20 cellular contexts compared by ENCODE assay signal in the genomic region with DNA sequence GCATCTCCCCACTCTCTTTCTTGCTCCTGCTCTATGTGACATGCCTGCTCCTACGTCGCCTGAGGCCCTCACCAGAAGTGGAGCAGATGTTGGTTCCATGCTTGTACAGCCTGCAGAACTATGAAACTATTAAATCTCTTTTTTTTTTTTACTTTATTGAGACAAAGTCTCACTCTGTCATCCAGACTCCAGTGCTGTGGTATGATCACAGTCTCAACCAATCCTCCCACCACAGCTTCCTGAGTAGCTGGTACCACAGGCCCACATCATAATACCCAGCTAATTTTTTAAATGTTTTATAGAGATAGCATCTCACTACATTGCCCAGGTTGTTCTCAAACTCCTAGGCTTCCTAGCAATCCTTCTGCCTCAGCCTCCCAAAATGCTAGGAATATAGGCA.
A peak's percentile ranks its signal among the peaks of the same experiment; 100 is the strongest.
DNase-seq lines count a peak whose midpoint lies in the region; ATAC-seq and TF ChIP-seq lines count a peak whose summit lies in the region.
"Had no signal": no experiment of that assay in that cellular context is flagged by ENCODE, and none has a peak within 500 bp of the region (broad histone marks: within the 10 kb centered on the region; RNA-seq: fewer than 3 reads in every experiment).

No MANE protein-coding gene starts in this region.

- H3K4me1 ChIP-seq in esophagus squamous epithelium: no peaks in the 10 kb centered on the region
- H3K4me1 ChIP-seq: BLaER1 had no signal

- no peak overlapping the region for H3K27ac ChIP-seq in esophagus squamous epithelium
- H3K27ac ChIP-seq: 22Rv1, BLaER1, C4-2B had no signal

- no peak for DNase-seq in activated naive CD8-positive, alpha-beta T cell treated with anti-CD3 and anti-CD28 coated beads, Interleukin-2, amount 10 ng/mL, durations not matched to agents 7 days and 5 days
- DNase-seq in activated naive CD8-positive, alpha-beta T cell treated with anti-CD3 and anti-CD28 coated beads for 36 hours: no peak
- DNase-seq in effector memory CD8-positive, alpha-beta T cell: peak in 1 of 3 experiments; percentile 8
- DNase-seq in natural killer cell (peak; percentile 28), NCI-H1092 (lab: John Stamatoyannopoulos, UW) (no peak), esophagus squamous epithelium (lab: John Stamatoyannopoulos, UW) (no peak), GM03348 (ENCODE audit: low spot score) (no peak)
- DNase-seq in stimulated activated effector memory CD8-positive, alpha-beta T cell treated with anti-CD3 and anti-CD28 coated beads, Interleukin-12 subunit alpha, Interleukin-12 subunit beta, amount 100 ng/mL, for 72 hours (ENCODE audit: low spot score in 2 of 2): no peak
- DNase-seq: CD4-positive, CD25-positive, alpha-beta regulatory T cell; CD8-positive, alpha-beta T cell; DMS 273 treated with DMSO at 0.1 percent for 48 hours; DMS53; DMS79 treated with DMSO at 0.1 percent for 48 hours; H9 had no signal

- WGBS in esophagus squamous epithelium, 2 donors: 30 to 67% methylated on average over 2 of the region's 2 CpGs

- ATAC-seq in activated naive CD8-positive, alpha-beta T cell treated with anti-CD3 and anti-CD28 coated beads, Interleukin-2, amount 10 ng/mL, durations not matched to agents 7 days and 5 days (ENCODE audit: low read depth): peak; percentile 56
- ATAC-seq in effector memory CD8-positive, alpha-beta T cell (replicated peaks): peak; percentile 95
- ATAC-seq in natural killer cell: peak; percentile 69 to 98 (median 90)
- ATAC-seq in stimulated activated effector memory CD8-positive, alpha-beta T cell treated with anti-CD3 and anti-CD28 coated beads, Interleukin-12 subunit alpha, Interleukin-12 subunit beta, amount 100 ng/mL, for 72 hours: peak; percentile 71
- ATAC-seq: CD8-positive, alpha-beta T cell; GM23338; HCT116 had no signal

- H3K27me3 Mint-ChIP-seq in activated naive CD8-positive, alpha-beta T cell treated with anti-CD3 and anti-CD28 coated beads, Interleukin-2, amount 10 ng/mL, durations not matched to agents 7 days and 5 days: no peaks in the 10 kb centered on the region
- H3K27me3 Mint-ChIP-seq in activated naive CD8-positive, alpha-beta T cell treated with anti-CD3 and anti-CD28 coated beads for 36 hours: no peaks in the 10 kb centered on the region
- no peaks in the 10 kb centered on the region for H3K27me3 Mint-ChIP-seq in effector memory CD8-positive, alpha-beta T cell
- H3K27me3 Mint-ChIP-seq in natural killer cell (ENCODE audit: low read depth in 2 of 2): no peaks in the 10 kb centered on the region
- H3K27me3 Mint-ChIP-seq: B cell; CD4-positive, CD25-positive, alpha-beta regulatory T cell had no signal

- intact Hi-C loops in natural killer cell (cut with micrococcal nuclease) (no loop called here), esophagus squamous epithelium (cut with DNase I) (no loop called here)

- no peak overlapping the region for H3K4me3 Mint-ChIP-seq in activated naive CD8-positive, alpha-beta T cell treated with anti-CD3 and anti-CD28 coated beads, Interleukin-2, amount 10 ng/mL, durations not matched to agents 7 days and 5 days
- H3K4me3 Mint-ChIP-seq in activated naive CD8-positive, alpha-beta T cell treated with anti-CD3 and anti-CD28 coated beads for 36 hours: no peak overlapping the region
- peak overlapping the region in 1 of 2 donors; percentile 31 for H3K4me3 Mint-ChIP-seq in effector memory CD8-positive, alpha-beta T cell
- peak overlapping the region; percentile 82 for H3K4me3 Mint-ChIP-seq in natural killer cell
- no peak overlapping the region for H3K4me3 Mint-ChIP-seq in stimulated activated effector memory CD8-positive, alpha-beta T cell treated with anti-CD3 and anti-CD28 coated beads, Interleukin-12 subunit alpha, Interleukin-12 subunit beta, amount 100 ng/mL, for 72 hours
- H3K4me3 Mint-ChIP-seq: B cell; CD4-positive, CD25-positive, alpha-beta regulatory T cell; CD8-positive, alpha-beta T cell; GM23338; H9 had no signal

- no peak overlapping the region for H3K27ac Mint-ChIP-seq in activated naive CD8-positive, alpha-beta T cell treated with anti-CD3 and anti-CD28 coated beads, Interleukin-2, amount 10 ng/mL, durations not matched to agents 7 days and 5 days
- H3K27ac Mint-ChIP-seq in activated naive CD8-positive, alpha-beta T cell treated with anti-CD3 and anti-CD28 coated beads for 36 hours: no peak overlapping the region
- no peak overlapping the region for H3K27ac Mint-ChIP-seq in effector memory CD8-positive, alpha-beta T cell
- H3K27ac Mint-ChIP-seq in natural killer cell: peak overlapping the region; percentile 49 to 78
- no peak overlapping the region for H3K27ac Mint-ChIP-seq in stimulated activated effector memory CD8-positive, alpha-beta T cell treated with anti-CD3 and anti-CD28 coated beads, Interleukin-12 subunit alpha, Interleukin-12 subunit beta, amount 100 ng/mL, for 72 hours
- H3K27ac Mint-ChIP-seq: B cell; CD4-positive, CD25-positive, alpha-beta regulatory T cell; CD8-positive, alpha-beta T cell; GM23338; H9 had no signal

- no peaks in the 10 kb centered on the region for H3K36me3 ChIP-seq in esophagus squamous epithelium
- H3K36me3 ChIP-seq: BLaER1 had no signal

- POLR2A ChIA-PET in activated naive CD8-positive, alpha-beta T cell treated with anti-CD3 and anti-CD28 coated beads, Interleukin-2, amount 10 ng/mL, durations not matched to agents 7 days and 5 days (lab: Charles Lee): no interaction called here

- H3K4me3 ChIP-seq in esophagus squamous epithelium: no peak overlapping the region
- H3K4me3 ChIP-seq: BLaER1, GM23338 had no signal

- H3K36me3 Mint-ChIP-seq in activated naive CD8-positive, alpha-beta T cell treated with anti-CD3 and anti-CD28 coated beads, Interleukin-2, amount 10 ng/mL, durations not matched to agents 7 days and 5 days: no peaks in the 10 kb centered on the region
- no peaks in the 10 kb centered on the region for H3K36me3 Mint-ChIP-seq in activated naive CD8-positive, alpha-beta T cell treated with anti-CD3 and anti-CD28 coated beads for 36 hours
- H3K36me3 Mint-ChIP-seq in effector memory CD8-positive, alpha-beta T cell (ENCODE audit: insufficient read depth): no peaks in the 10 kb centered on the region
- H3K36me3 Mint-ChIP-seq in natural killer cell: no peaks in the 10 kb centered on the region
- H3K36me3 Mint-ChIP-seq in stimulated activated effector memory CD8-positive, alpha-beta T cell treated with anti-CD3 and anti-CD28 coated beads, Interleukin-12 subunit alpha, Interleukin-12 subunit beta, amount 100 ng/mL, for 72 hours: no peaks in the 10 kb centered on the region
- H3K36me3 Mint-ChIP-seq: CD4-positive, CD25-positive, alpha-beta regulatory T cell; CD8-positive, alpha-beta T cell had no signal

- no peak for TF ChIP-seq POLR2A in esophagus squamous epithelium (IDR thresholded peaks at IDR 0.05)

- H3K4me1 Mint-ChIP-seq in activated naive CD8-positive, alpha-beta T cell treated with anti-CD3 and anti-CD28 coated beads, Interleukin-2, amount 10 ng/mL, durations not matched to agents 7 days and 5 days: no peaks in the 10 kb centered on the region
- H3K4me1 Mint-ChIP-seq in activated naive CD8-positive, alpha-beta T cell treated with anti-CD3 and anti-CD28 coated beads for 36 hours: no peaks in the 10 kb centered on the region
- peaks cover 0 to 4% of the 10 kb centered on the region in 2 donors for H3K4me1 Mint-ChIP-seq in effector memory CD8-positive, alpha-beta T cell (ENCODE audit: low read depth in 2 of 2)
- H3K4me1 Mint-ChIP-seq in natural killer cell: peaks cover 30 to 46% of the 10 kb centered on the region in 2 donors
- no peaks in the 10 kb centered on the region for H3K4me1 Mint-ChIP-seq in stimulated activated effector memory CD8-positive, alpha-beta T cell treated with anti-CD3 and anti-CD28 coated beads, Interleukin-12 subunit alpha, Interleukin-12 subunit beta, amount 100 ng/mL, for 72 hours
- H3K4me1 Mint-ChIP-seq: B cell; CD4-positive, CD25-positive, alpha-beta regulatory T cell; GM23338; H9 had no signal

- H3K9me3 ChIP-seq in esophagus squamous epithelium: no peaks in the 10 kb centered on the region
- H3K9me3 ChIP-seq: BLaER1 had no signal

- no peak for TF ChIP-seq CTCF in natural killer cell (IDR thresholded peaks at IDR 0.05)
- no peak for TF ChIP-seq CTCF in esophagus squamous epithelium (IDR thresholded peaks at IDR 0.05)

- no peaks in the 10 kb centered on the region for H3K9me3 Mint-ChIP-seq in activated naive CD8-positive, alpha-beta T cell treated with anti-CD3 and anti-CD28 coated beads, Interleukin-2, amount 10 ng/mL, durations not matched to agents 7 days and 5 days
- no peaks in the 10 kb centered on the region for H3K9me3 Mint-ChIP-seq in activated naive CD8-positive, alpha-beta T cell treated with anti-CD3 and anti-CD28 coated beads for 36 hours
- peaks cover 4 to 5% of the 10 kb centered on the region in 2 donors for H3K9me3 Mint-ChIP-seq in effector memory CD8-positive, alpha-beta T cell
- H3K9me3 Mint-ChIP-seq in natural killer cell: no peaks in the 10 kb centered on the region
- peaks cover 8% of the 10 kb centered on the region for H3K9me3 Mint-ChIP-seq in stimulated activated effector memory CD8-positive, alpha-beta T cell treated with anti-CD3 and anti-CD28 coated beads, Interleukin-12 subunit alpha, Interleukin-12 subunit beta, amount 100 ng/mL, for 72 hours
- H3K9me3 Mint-ChIP-seq: GM23338, H9 had no signal

- H3K27me3 ChIP-seq in esophagus squamous epithelium: no peaks in the 10 kb centered on the region
- H3K27me3 ChIP-seq: BLaER1 had no signal

Comparison
In these comparisons a context has a peak if more than half of its experiments do, and no peak if none do; other contexts are left out.
1. H3K27ac Mint-ChIP-seq: peak in natural killer cell (2 of 2); none in activated naive CD8-positive, alpha-beta T cell treated with anti-CD3 and anti-CD28 coated beads, Interleukin-2, amount 10 ng/mL, durations not matched to agents 7 days and 5 days (single experiment), activated naive CD8-positive, alpha-beta T cell treated with anti-CD3 and anti-CD28 coated beads for 36 hours (single experiment), effector memory CD8-positive, alpha-beta T cell (0 of 2) and stimulated activated effector memory CD8-positive, alpha-beta T cell treated with anti-CD3 and anti-CD28 coated beads, Interleukin-12 subunit alpha, Interleukin-12 subunit beta, amount 100 ng/mL, for 72 hours (single experiment).
2. Peak in every context shown above with its lines, with median percentiles within 50 percentile points of each other: ATAC-seq.